Comparison of ENCODE assay signal across 9 cellular contexts in the genomic region with DNA sequence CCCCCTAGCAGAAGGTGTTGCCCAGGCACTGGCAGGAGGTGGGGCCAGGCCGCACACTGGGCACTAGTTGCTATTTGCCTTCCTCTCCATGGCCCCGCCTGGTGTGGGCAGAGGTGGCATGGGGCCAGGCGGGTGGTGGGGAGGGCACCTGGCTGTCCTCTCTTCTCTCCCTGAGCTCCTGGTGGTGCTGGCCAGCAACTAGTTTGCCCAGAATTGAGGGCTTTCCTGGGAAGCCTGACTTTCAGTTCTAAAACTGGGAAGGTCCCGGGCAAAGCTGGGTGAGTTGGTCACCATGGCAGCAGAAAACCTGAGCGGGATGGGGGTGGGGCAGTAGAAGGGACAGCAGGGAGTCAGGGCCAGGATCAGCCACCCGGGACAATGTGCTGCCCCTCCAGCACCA. TPM values are rescaled to one million over a fixed set of nuclear protein-coding genes. Genes with fewer than 3 reads are reported as not detected.
DNase-seq lines count a peak whose midpoint lies in the region; ATAC-seq and TF ChIP-seq lines count a peak whose summit lies in the region.
"Had no signal": no experiment of that assay in that cellular context is flagged by ENCODE, and none has a peak within 500 bp of the region (broad histone marks: within the 10 kb centered on the region; RNA-seq: fewer than 3 reads in every experiment).

No MANE protein-coding gene starts in this region.

- H3K4me1 Mint-ChIP-seq in WTC11 = peaks cover 9% of the 10 kb centered on the region

- TF ChIP-seq POLR2A in lower leg skin (IDR thresholded peaks at IDR 0.05) = no peak

- H3K27ac ChIP-seq in psoas muscle = peak overlapping the region; percentile 98

- H3K4me3 ChIP-seq in psoas muscle = no peak overlapping the region
- no peak overlapping the region for H3K4me3 ChIP-seq in lower leg skin (ENCODE audit: low read depth, poor library complexity, severe bottlenecking)

- intact Hi-C loops in Right ventricle myocardium superior (cut with DNase I) (no loop called here), psoas muscle (cut with DNase I) (loop anchor here (5.0 kb wide), 2 partner anchors 38 to 42 kb away; no protein-coding TSS in a partner anchor), lower leg skin (cut with DNase I; ENCODE audit: low total_unique reads) (no loop called here)

- no peaks in the 10 kb centered on the region for H3K9me3 ChIP-seq in psoas muscle
- H3K9me3 ChIP-seq: SK-N-SH had no signal

- H3K27me3 Mint-ChIP-seq in WTC11 (ENCODE audit: low read depth) = no peaks in the 10 kb centered on the region

- H3K9me3 Mint-ChIP-seq in WTC11 = no peaks in the 10 kb centered on the region

- no peaks in the 10 kb centered on the region for H3K27me3 ChIP-seq in psoas muscle (ENCODE audit: insufficient read depth in 3 of 3, low read length in 2 of 3)

- no peak overlapping the region for H3K27ac Mint-ChIP-seq in WTC11

- TF ChIP-seq CTCF in psoas muscle (IDR thresholded peaks at IDR 0.05) (no peak), WTC11 (IDR thresholded peaks at IDR 0.05) (no peak), lower leg skin (IDR thresholded peaks at IDR 0.05) (no peak)

- H3K4me3 Mint-ChIP-seq in WTC11 = no peak overlapping the region

- no peaks in the 10 kb centered on the region for H3K36me3 Mint-ChIP-seq in WTC11

- H3K4me1 ChIP-seq in psoas muscle = peaks cover 66% of the 10 kb centered on the region

- DNase-seq in DMS79 (lab: John Stamatoyannopoulos, UW) (peak; percentile 77), NCI-H510A treated with DMSO at 0.1 percent for 48 hours (lab: John Stamatoyannopoulos, UW) (peak; percentile 74), Right ventricle myocardium superior (peak; percentile 85), psoas muscle (peak; percentile 60 to 80), WTC11 (ENCODE audit: low spot score) (no peak), SKM-1 (lab: John Stamatoyannopoulos, UW; ENCODE audit: unreplicated experiment) (no peak), lower leg skin (ENCODE audit: low spot score in 2 of 2) (no peak)
- DNase-seq: SK-N-SH had no signal

- POLR2A ChIA-PET in WTC11 (lab: Charles Lee) = no interaction called here

- 20 to 36% (median 36%) methylated on average over 5 to 6 of the region's 6 CpGs for WGBS in psoas muscle, 3 donors
- WGBS in lower leg skin, 2 donors = 52 to 61% methylated on average over 3 to 6 of the region's 6 CpGs

- CTCF ChIA-PET in WTC11 (lab: Charles Lee) = interaction anchor here (1.1 to 1.3 kb wide), 3 partner anchors 30 to 70 kb away, joined by 3 to 4 read pairs (median 4); no protein-coding TSS in a partner anchor

- no peaks in the 10 kb centered on the region for H3K36me3 ChIP-seq in psoas muscle (ENCODE audit: insufficient read depth in 1 of 2, low read depth in 1 of 2)

- ATAC-seq in Right ventricle myocardium superior (ENCODE audit: poor library complexity) (peak; percentile 59), psoas muscle (peak in 1 of 4 donors; percentile 9), WTC11 (no peak), SK-N-SH treated with all-trans-retinoic acid at 6 μM for 48 hours (no peak)

TF ChIP-seq in WTC11, 78 proteins besides CTCF, POLR2A, EP300 and RAD21 (continues in another document):
- TF ChIP-seq EMX1 (CRISPR knock-in tag; IDR thresholded peaks at IDR 0.05) (no peak), MXD4 (CRISPR knock-in tag; IDR thresholded peaks at IDR 0.05; ENCODE audit: borderline replicate concordance) (no peak), USF2 (CRISPR knock-in tag; IDR thresholded peaks at IDR 0.05) (no peak), NR2C2 (CRISPR knock-in tag; IDR thresholded peaks at IDR 0.05) (no peak), ZNF416 (CRISPR knock-in tag; IDR thresholded peaks at IDR 0.05) (no peak), ZNF317 (CRISPR knock-in tag; IDR thresholded peaks at IDR 0.05; ENCODE audit: borderline replicate concordance, low read depth) (no peak)
- TF ChIP-seq, protein P1, sequence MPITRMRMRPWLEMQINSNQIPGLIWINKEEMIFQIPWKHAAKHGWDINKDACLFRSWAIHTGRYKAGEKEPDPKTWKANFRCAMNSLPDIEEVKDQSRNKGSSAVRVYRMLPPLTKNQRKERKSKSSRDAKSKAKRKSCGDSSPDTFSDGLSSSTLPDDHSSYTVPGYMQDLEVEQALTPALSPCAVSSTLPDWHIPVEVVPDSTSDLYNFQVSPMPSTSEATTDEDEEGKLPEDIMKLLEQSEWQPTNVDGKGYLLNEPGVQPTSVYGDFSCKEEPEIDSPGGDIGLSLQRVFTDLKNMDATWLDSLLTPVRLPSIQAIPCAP (CRISPR knock-in tag; IDR thresholded peaks at IDR 0.05) = no peak
- TF ChIP-seq, protein P2, sequence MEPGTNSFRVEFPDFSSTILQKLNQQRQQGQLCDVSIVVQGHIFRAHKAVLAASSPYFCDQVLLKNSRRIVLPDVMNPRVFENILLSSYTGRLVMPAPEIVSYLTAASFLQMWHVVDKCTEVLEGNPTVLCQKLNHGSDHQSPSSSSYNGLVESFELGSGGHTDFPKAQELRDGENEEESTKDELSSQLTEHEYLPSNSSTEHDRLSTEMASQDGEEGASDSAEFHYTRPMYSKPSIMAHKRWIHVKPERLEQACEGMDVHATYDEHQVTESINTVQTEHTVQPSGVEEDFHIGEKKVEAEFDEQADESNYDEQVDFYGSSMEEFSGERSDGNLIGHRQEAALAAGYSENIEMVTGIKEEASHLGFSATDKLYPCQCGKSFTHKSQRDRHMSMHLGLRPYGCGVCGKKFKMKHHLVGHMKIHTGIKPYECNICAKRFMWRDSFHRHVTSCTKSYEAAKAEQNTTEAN (CRISPR knock-in tag; IDR thresholded peaks at IDR 0.05) = no peak

TF ChIP-seq in SK-N-SH treated with all-trans-retinoic acid at 6 μM for 48 hours, 23 proteins besides CTCF, POLR2A, EP300 and RAD21:
- TF ChIP-seq PPARA (CRISPR knock-in tag; IDR thresholded peaks at IDR 0.05; ENCODE audit: borderline replicate concordance) = no peak
- TF ChIP-seq, protein P3, sequence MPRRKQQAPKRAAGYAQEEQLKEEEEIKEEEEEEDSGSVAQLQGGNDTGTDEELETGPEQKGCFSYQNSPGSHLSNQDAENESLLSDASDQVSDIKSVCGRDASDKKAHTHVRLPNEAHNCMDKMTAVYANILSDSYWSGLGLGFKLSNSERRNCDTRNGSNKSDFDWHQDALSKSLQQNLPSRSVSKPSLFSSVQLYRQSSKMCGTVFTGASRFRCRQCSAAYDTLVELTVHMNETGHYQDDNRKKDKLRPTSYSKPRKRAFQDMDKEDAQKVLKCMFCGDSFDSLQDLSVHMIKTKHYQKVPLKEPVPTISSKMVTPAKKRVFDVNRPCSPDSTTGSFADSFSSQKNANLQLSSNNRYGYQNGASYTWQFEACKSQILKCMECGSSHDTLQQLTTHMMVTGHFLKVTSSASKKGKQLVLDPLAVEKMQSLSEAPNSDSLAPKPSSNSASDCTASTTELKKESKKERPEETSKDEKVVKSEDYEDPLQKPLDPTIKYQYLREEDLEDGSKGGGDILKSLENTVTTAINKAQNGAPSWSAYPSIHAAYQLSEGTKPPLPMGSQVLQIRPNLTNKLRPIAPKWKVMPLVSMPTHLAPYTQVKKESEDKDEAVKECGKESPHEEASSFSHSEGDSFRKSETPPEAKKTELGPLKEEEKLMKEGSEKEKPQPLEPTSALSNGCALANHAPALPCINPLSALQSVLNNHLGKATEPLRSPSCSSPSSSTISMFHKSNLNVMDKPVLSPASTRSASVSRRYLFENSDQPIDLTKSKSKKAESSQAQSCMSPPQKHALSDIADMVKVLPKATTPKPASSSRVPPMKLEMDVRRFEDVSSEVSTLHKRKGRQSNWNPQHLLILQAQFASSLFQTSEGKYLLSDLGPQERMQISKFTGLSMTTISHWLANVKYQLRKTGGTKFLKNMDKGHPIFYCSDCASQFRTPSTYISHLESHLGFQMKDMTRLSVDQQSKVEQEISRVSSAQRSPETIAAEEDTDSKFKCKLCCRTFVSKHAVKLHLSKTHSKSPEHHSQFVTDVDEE (CRISPR knock-in tag; IDR thresholded peaks at IDR 0.05) = no peak
- TF ChIP-seq ISL1 (CRISPR knock-in tag; IDR thresholded peaks at IDR 0.05) = no peak
- TF ChIP-seq SNAI2 (CRISPR knock-in tag; IDR thresholded peaks at IDR 0.05) = no peak
- TF ChIP-seq GLIS3 (CRISPR knock-in tag; IDR thresholded peaks at IDR 0.05) = no peak
- no peak for TF ChIP-seq TOX (CRISPR knock-in tag; IDR thresholded peaks at IDR 0.05; ENCODE audit: borderline replicate concordance)
- no peak for TF ChIP-seq TCF4 (CRISPR knock-in tag; IDR thresholded peaks at IDR 0.05; ENCODE audit: borderline replicate concordance)
- no peak for TF ChIP-seq ZNF8 (CRISPR knock-in tag; IDR thresholded peaks at IDR 0.05)
- TF ChIP-seq ZFP3 (CRISPR knock-in tag; IDR thresholded peaks at IDR 0.05) = no peak
- no peak for TF ChIP-seq OSR1 (CRISPR knock-in tag; IDR thresholded peaks at IDR 0.05)
- no peak for TF ChIP-seq CSDC2 (CRISPR knock-in tag; IDR thresholded peaks at IDR 0.05)

RNA-seq across cellular contexts. Expression of gene RBM38, which starts 48.2 kb away (rescaled TPM):
- total RNA-seq in Right ventricle myocardium superior (91.5 TPM), psoas muscle (100 to 1,000 TPM in 2 of 4 donors, 10 to 100 TPM in 2; 73.2 to 202 (median 93.0) TPM), WTC11 (2021) (60.5 to 69.0 TPM (median 61.1 TPM) in 3 replicates), lower leg skin (10 to 100 TPM in 2 of 4 donors, 1 to 10 TPM in 2; 6.2 to 13.3 (median 11.2) TPM)
- 100 to 1,000 TPM; 135 to 308 (median 144) TPM for polyA plus RNA-seq in psoas muscle

Comparison
In these comparisons a context has a peak if more than half of its experiments do, and no peak if none do; other contexts are left out.
1. DNase-seq: peak in DMS79 (single experiment), NCI-H510A treated with DMSO at 0.1 percent for 48 hours (single experiment), Right ventricle myocardium superior (single experiment) and psoas muscle (2 of 2); none in WTC11 (single experiment), SKM-1 (single experiment) and lower leg skin (0 of 2).
2. intact Hi-C loops: an anchor here in psoas muscle (5.0 kb wide); none called in Right ventricle myocardium superior and lower leg skin.